In the genomic region with DNA sequence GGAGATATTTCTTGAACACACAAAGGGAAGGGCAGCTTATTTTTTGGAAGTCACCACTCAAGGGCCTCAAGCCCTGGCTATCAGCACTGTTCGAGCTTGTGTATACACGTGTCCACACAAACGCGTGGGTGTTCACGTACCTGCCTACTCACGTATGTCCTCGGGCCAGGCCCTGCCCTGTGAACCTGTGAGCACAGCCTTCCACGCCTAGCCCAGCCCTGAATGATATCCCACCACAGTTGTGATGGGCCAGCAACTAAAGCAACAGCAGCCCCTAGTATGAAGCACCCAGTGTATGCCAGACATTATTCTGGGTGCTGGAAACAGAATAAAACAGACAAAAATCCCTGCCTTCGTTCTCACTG, we compare ENCODE assay signal across 21 cellular contexts. TPM values are rescaled to one million over a fixed set of nuclear protein-coding genes. Genes with fewer than 3 reads are reported as not detected.
DNase-seq lines count a peak whose midpoint lies in the region; ATAC-seq and TF ChIP-seq lines count a peak whose summit lies in the region.
"Had no signal": no experiment of that assay in that cellular context is flagged by ENCODE, and none has a peak within 500 bp of the region (broad histone marks: within the 10 kb centered on the region; RNA-seq: fewer than 3 reads in every experiment).

No MANE protein-coding gene starts in this region.

- H3K4me3 Mint-ChIP-seq in central memory CD8-positive, alpha-beta T cell, result peak overlapping the region; percentile 97

- H3K9me3 Mint-ChIP-seq in central memory CD8-positive, alpha-beta T cell, result no peaks in the 10 kb centered on the region

- peaks cover 35% of the 10 kb centered on the region for H3K4me1 Mint-ChIP-seq in central memory CD8-positive, alpha-beta T cell

- WGBS in testis, 2 donors, result 80 to 90% methylated on average over 2 to 9 of the region's 9 CpGs

- intact Hi-C loops in testis (cut with DNase I; ENCODE audit: low total_unique reads), result loop anchor here (5.0 kb wide), 1 partner anchor 64 kb away; a partner anchor contains a TSS
- intact Hi-C loops in mucosa of descending colon (cut with DNase I, micrococcal nuclease), result no loop called here

- no peak overlapping the region for H3K4me3 ChIP-seq in BLaER1
- no peak overlapping the region for H3K4me3 ChIP-seq in RWPE2 (ENCODE audit: severe bottlenecking)
- no peak overlapping the region for H3K4me3 ChIP-seq in testis
- no peak overlapping the region for H3K4me3 ChIP-seq in mucosa of descending colon

- H3K27me3 Mint-ChIP-seq in central memory CD8-positive, alpha-beta T cell, result no peaks in the 10 kb centered on the region

- DNase-seq in RWPE2 (ENCODE audit: low spot score), result peak; percentile 83
- no peak for DNase-seq in central memory CD8-positive, alpha-beta T cell (ENCODE audit: low spot score in 2 of 2)
- DNase-seq in testis, result no peak
- DNase-seq in putamen (ENCODE audit: low spot score), result no peak
- DNase-seq in mucosa of descending colon, result no peak
- no peak for DNase-seq in NCI-H446 treated with DMSO at 0.1 percent for 48 hours (lab: John Stamatoyannopoulos, UW)
- DNase-seq: BE2C; DMS79 treated with DMSO at 0.1 percent for 48 hours; H7; NCI-H69; small intestine; stimulated activated CD4-positive, alpha-beta T cell treated with anti-CD3 and anti-CD28 coated beads, Interleukin-4, amount 100 ng/mL, for 24 hours had no signal

- peak overlapping the region; percentile 95 for H3K4me2 ChIP-seq in BLaER1

- no peak for TF ChIP-seq POLR2A in testis (IDR thresholded peaks at IDR 0.05)

- no peak overlapping the region for H3K27ac Mint-ChIP-seq in central memory CD8-positive, alpha-beta T cell (ENCODE audit: low read depth)

- H3K9me3 ChIP-seq in BLaER1, result no peaks in the 10 kb centered on the region
- H3K9me3 ChIP-seq in RWPE2 (ENCODE audit: severe bottlenecking), result no peaks in the 10 kb centered on the region
- H3K9me3 ChIP-seq in testis, result no peaks in the 10 kb centered on the region
- H3K9me3 ChIP-seq in mucosa of descending colon, result no peaks in the 10 kb centered on the region
- H3K9me3 ChIP-seq: BE2C, esophagus muscularis mucosa, left lung, thoracic aorta had no signal

- no peak for ATAC-seq in RWPE2 (ENCODE audit: low read depth)
- ATAC-seq in central memory CD8-positive, alpha-beta T cell (replicated peaks; ENCODE audit: extremely low read depth, poor library complexity, severe bottlenecking), result no peak
- ATAC-seq in mucosa of descending colon, result no peak
- ATAC-seq: left lung, Panc1 had no signal

- H3K27ac ChIP-seq in 22Rv1 (peak overlapping the region; percentile 98), BLaER1 (no peak overlapping the region), RWPE2 (ENCODE audit: poor library complexity, severe bottlenecking) (no peak overlapping the region), testis (no peak overlapping the region)
- H3K27ac ChIP-seq: HL-60 had no signal

- H3K36me3 ChIP-seq in BLaER1, result peaks cover 20% of the 10 kb centered on the region
- peaks cover 9% of the 10 kb centered on the region for H3K36me3 ChIP-seq in RWPE2 (ENCODE audit: low read depth)
- no peaks in the 10 kb centered on the region for H3K36me3 ChIP-seq in testis (ENCODE audit: low read depth, missing control alignments)
- no peaks in the 10 kb centered on the region for H3K36me3 ChIP-seq in mucosa of descending colon (ENCODE audit: low read depth)
- H3K36me3 ChIP-seq: thoracic aorta had no signal

- no peak overlapping the region for H3K9ac ChIP-seq in BLaER1

- no peak for TF ChIP-seq CTCF in 22Rv1 (IDR thresholded peaks at IDR 0.05)
- no peak for TF ChIP-seq CTCF in RWPE2 (IDR thresholded peaks at IDR 0.05; ENCODE audit: poor library complexity, severe bottlenecking)
- no peak for TF ChIP-seq CTCF in testis (IDR thresholded peaks at IDR 0.05)
- TF ChIP-seq CTCF in mucosa of descending colon (IDR thresholded peaks at IDR 0.05), result no peak

- peaks cover 9% of the 10 kb centered on the region for H4K20me1 ChIP-seq in BLaER1

- H3K27me3 ChIP-seq in BLaER1, result no peaks in the 10 kb centered on the region
- no peaks in the 10 kb centered on the region for H3K27me3 ChIP-seq in RWPE2 (ENCODE audit: insufficient read depth, poor library complexity, severe bottlenecking)
- no peaks in the 10 kb centered on the region for H3K27me3 ChIP-seq in testis
- H3K27me3 ChIP-seq: BE2C, esophagus muscularis mucosa, left lung had no signal

- H3K4me1 ChIP-seq in BLaER1, result peaks cover 100% of the 10 kb centered on the region
- peaks cover 3% of the 10 kb centered on the region for H3K4me1 ChIP-seq in RWPE2 (ENCODE audit: insufficient read depth, poor library complexity, severe bottlenecking)
- H3K4me1 ChIP-seq in testis, result peaks cover 30% of the 10 kb centered on the region
- H3K4me1 ChIP-seq in mucosa of descending colon (ENCODE audit: low read depth), result peaks cover 37% of the 10 kb centered on the region

- H3K36me3 Mint-ChIP-seq in central memory CD8-positive, alpha-beta T cell (ENCODE audit: insufficient read depth), result peaks cover 13% of the 10 kb centered on the region

RNA-seq across cellular contexts. Expression of a gene that starts 2.0 kb away (rescaled TPM):
- total RNA-seq in testis (10 to 100 TPM; 26.6 to 55.0 TPM), mucosa of descending colon (1 to 10 TPM; 1.7 to 4.2 (median 2.4) TPM)
- polyA plus RNA-seq in testis (ENCODE audit: insufficient read depth, low read depth, low replicate concordance), result 62.1 TPM

RNA-seq across cellular contexts. Expression of a gene that starts 5.5 kb away (rescaled TPM):
- total RNA-seq in testis (100 to 1,000 TPM; 106 to 118 TPM), mucosa of descending colon (10 to 100 TPM; 50.7 to 55.7 (median 51.7) TPM)
- polyA plus RNA-seq in testis (ENCODE audit: insufficient read depth, low read depth, low replicate concordance), result 59.7 TPM

RNA-seq across cellular contexts. Expression of a gene that starts 6.6 kb away (rescaled TPM):
- 100 to 1,000 TPM in 1 of 2 donors, 10 to 100 TPM in 1; 40.0 to 119 TPM for total RNA-seq in testis
- 128 TPM for polyA plus RNA-seq in testis (ENCODE audit: insufficient read depth, low read depth, low replicate concordance)
- under 1 TPM in 1 of 3 donors, not detected in 2; 0.24 TPM for total RNA-seq in mucosa of descending colon
- total RNA-seq: glomerular endothelial cell, H7, posterior vena cava, thoracic aorta had no signal

RNA-seq across cellular contexts. Expression of a gene that starts 17.4 kb away (rescaled TPM):
- total RNA-seq in testis (10 to 100 TPM; 19.9 to 22.8 TPM), mucosa of descending colon (1 to 10 TPM; 3.6 to 8.2 (median 4.1) TPM)
- 16.9 TPM for polyA plus RNA-seq in testis (ENCODE audit: insufficient read depth, low read depth, low replicate concordance)

RNA-seq across cellular contexts. Expression of a gene that starts 51.3 kb away (rescaled TPM):
- 1 to 10 TPM; 4.6 to 5.1 TPM for total RNA-seq in testis
- 6.8 TPM for polyA plus RNA-seq in testis (ENCODE audit: insufficient read depth, low read depth, low replicate concordance)
- 10 to 100 TPM; 14.5 to 18.6 (median 18.2) TPM for total RNA-seq in mucosa of descending colon

Comparison
In these comparisons a context has a peak if more than half of its experiments do, and no peak if none do; other contexts are left out.
1. RNA of a gene that starts 2.0 kb away (total RNA-seq): 26.6 to 55.0 TPM in testis; 1.7 to 4.2 TPM in mucosa of descending colon; every median in the first group is over 4 times any median in the second.
2. RNA of a gene that starts 6.6 kb away (total RNA-seq): 40.0 to 119 TPM in testis; 0.24 TPM in mucosa of descending colon; every median in the first group is over 10 times any median in the second.